In genomic region chr1:3564921-3565831, GRCh38 we compare ENCODE assay signal across 9 cellular contexts. TPM values are rescaled to one million over a fixed set of nuclear protein-coding genes. Genes with fewer than 3 reads are reported as not detected.
DNase-seq lines count a peak whose midpoint lies in the region; ATAC-seq and TF ChIP-seq lines count a peak whose summit lies in the region.
"Had no signal": no experiment of that assay in that cellular context is flagged by ENCODE, and none has a peak within 500 bp of the region (broad histone marks: within the 10 kb centered on the region; RNA-seq: fewer than 3 reads in every experiment).

No MANE protein-coding gene starts in this region.

- H3K4me1 ChIP-seq in foreskin keratinocyte (no peaks in the 10 kb centered on the region), gastrocnemius medialis (no peaks in the 10 kb centered on the region)

- in situ Hi-C loops in gastrocnemius medialis (cut with MboI; ENCODE audit: low sequenced_read_pairs in 4 of 4) = no loop called here

- H3K4me3 ChIP-seq in Jurkat, Clone E6-1 (ENCODE audit: low read length) = no peak overlapping the region
- H3K4me3 ChIP-seq in gastrocnemius medialis = no peak overlapping the region
- H3K4me3 ChIP-seq: SK-N-MC had no signal

- H3K27ac ChIP-seq in foreskin keratinocyte = no peak overlapping the region
- no peak overlapping the region for H3K27ac ChIP-seq in gastrocnemius medialis
- H3K27ac ChIP-seq: SK-N-MC had no signal

- peak; percentile 84 for TF ChIP-seq CTCF in foreskin keratinocyte (conservative IDR thresholded peaks at IDR 0.05)
- TF ChIP-seq CTCF in gastrocnemius medialis (IDR thresholded peaks at IDR 0.05 in 4 of 5, conservative IDR thresholded peaks at IDR 0.05 in 1 of 5) = peak; percentile 70 to 87 (median 80)

- ATAC-seq in foreskin keratinocyte (peak; percentile 33), gastrocnemius medialis (peak in 1 of 2 donors; percentile 51), HG02623 (IDR thresholded peaks at IDR 0.05; ENCODE audit: unreplicated experiment) (no peak), HG03565 (IDR thresholded peaks at IDR 0.05; ENCODE audit: unreplicated experiment) (no peak)

- H3K9me3 ChIP-seq in gastrocnemius medialis = no peaks in the 10 kb centered on the region

- intact Hi-C loops in gastrocnemius medialis (cut with DNase I; ENCODE audit: low total_unique reads) = loop anchor here (1.0 kb wide), 1 partner anchor 54 kb away; no protein-coding TSS in a partner anchor

- no peaks in the 10 kb centered on the region for H3K36me3 ChIP-seq in gastrocnemius medialis

- no peak for TF ChIP-seq POLR2A in gastrocnemius medialis (IDR thresholded peaks at IDR 0.05)

- DNase-seq in Daoy (ENCODE audit: low read depth) (peak; percentile 46), foreskin keratinocyte (no peak), gastrocnemius medialis (no peak), NCI-H2029 (lab: John Stamatoyannopoulos, UW) (no peak)
- peak; percentile 12 for DNase-seq in Jurkat, Clone E6-1 (ENCODE audit: low read depth, low spot score)
- DNase-seq in activated CD8-positive, alpha-beta memory T cell treated with anti-CD3 and anti-CD28 coated beads, Interleukin-2, amount 50 U/mL, for 4 hours = peak; percentile 53

- H3K27me3 ChIP-seq in foreskin keratinocyte (peaks cover 13% of the 10 kb centered on the region), gastrocnemius medialis (no peaks in the 10 kb centered on the region)

RNA-seq across cellular contexts. Expression of gene MEGF6, which starts 46.1 kb away (rescaled TPM):
- total RNA-seq in Daoy (2014; rRNA removed; shearing (Covaris generic)) = 2.5 and 5.1 TPM in 2 replicates
- 1.7 TPM for polyA plus RNA-seq in Jurkat, Clone E6-1 (2012; ENCODE audit: insufficient read depth, insufficient read length)
- total RNA-seq in foreskin keratinocyte (0.63 and 0.92 TPM in 2 replicates), gastrocnemius medialis (1 to 10 TPM; 1.9 to 5.7 (median 4.9) TPM)
- polyA plus RNA-seq in foreskin keratinocyte = 0.45 and 0.78 TPM in 2 replicates

RNA-seq across cellular contexts. Expression of gene TPRG1L, which starts 59.6 kb away (rescaled TPM):
- 7.0 and 8.5 TPM in 2 replicates for total RNA-seq in Daoy (2014; rRNA removed; shearing (Covaris generic))
- 21.3 TPM for polyA plus RNA-seq in Jurkat, Clone E6-1 (2012; ENCODE audit: insufficient read depth, insufficient read length)
- total RNA-seq in foreskin keratinocyte = 20.8 and 21.5 TPM in 2 replicates
- 23.1 and 25.0 TPM in 2 replicates for polyA plus RNA-seq in foreskin keratinocyte
- total RNA-seq in gastrocnemius medialis = 10 to 100 TPM; 25.3 to 38.7 (median 30.0) TPM

Comparison
In these comparisons a context has a peak if more than half of its experiments do, and no peak if none do; other contexts are left out.
1. DNase-seq: peak in Daoy (single experiment), Jurkat, Clone E6-1 (single experiment) and activated CD8-positive, alpha-beta memory T cell treated with anti-CD3 and anti-CD28 coated beads, Interleukin-2, amount 50 U/mL, for 4 hours (single experiment); none in foreskin keratinocyte (0 of 2), gastrocnemius medialis (0 of 2) and NCI-H2029 (single experiment).